8 cellular contexts compared by ENCODE assay signal in the genomic region with DNA sequence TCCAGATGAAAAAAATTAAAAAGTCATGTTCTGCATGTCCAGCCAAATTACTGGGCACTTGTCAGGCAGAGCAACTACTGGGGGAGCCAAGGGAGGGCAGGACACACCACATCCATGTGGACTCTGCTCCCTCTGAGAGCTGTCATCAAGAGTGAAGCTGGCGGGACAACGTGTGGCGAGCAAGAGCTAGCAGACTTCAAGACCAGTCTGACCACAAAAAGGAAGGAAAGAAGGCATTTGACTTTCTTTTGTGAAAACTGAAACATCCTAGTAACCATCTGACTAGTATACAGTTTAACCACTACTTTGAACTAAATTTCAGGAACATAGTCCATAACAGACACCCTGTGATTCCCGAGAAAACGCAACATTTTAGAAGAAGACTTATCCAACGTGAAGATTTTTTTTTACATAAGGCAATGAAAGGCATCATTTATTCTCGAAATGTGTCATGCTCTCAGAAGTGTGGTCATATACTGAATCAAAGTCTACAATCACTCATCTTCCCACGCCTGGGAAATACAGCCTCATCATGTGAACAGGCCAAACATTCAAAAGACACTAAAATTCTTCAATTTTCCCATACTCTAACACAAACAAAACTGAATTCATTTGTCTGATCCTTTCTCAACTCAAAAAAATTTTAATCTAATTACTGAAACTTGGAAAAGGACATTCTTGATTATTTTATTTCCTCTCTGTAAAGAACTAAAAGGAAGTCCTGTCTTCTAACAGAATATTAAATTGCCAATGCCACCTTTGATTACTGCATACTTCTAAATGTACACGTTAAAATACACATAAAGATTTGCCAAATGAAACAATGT. TPM values are rescaled to one million over a fixed set of nuclear protein-coding genes. Genes with fewer than 3 reads are reported as not detected.
DNase-seq lines count a peak whose midpoint lies in the region; ATAC-seq and TF ChIP-seq lines count a peak whose summit lies in the region.

No MANE protein-coding gene starts in this region.

- DNase-seq in Right ventricle myocardium inferior (ENCODE audit: missing footprints) (peak; percentile 84), cardiac septum (ENCODE audit: low spot score) (no peak), SKM-1 treated with dmso at 0.1 percent for 144 hours (lab: John Stamatoyannopoulos, UW; ENCODE audit: unreplicated experiment) (peak; percentile 27), cortex of kidney (lab: John Stamatoyannopoulos, UW) (no peak)

- no peaks in the 10 kb centered on the region for H3K27me3 ChIP-seq in gastroesophageal sphincter

- no peaks in the 10 kb centered on the region for H3K36me3 ChIP-seq in gastroesophageal sphincter

- intact Hi-C loops in Right ventricle myocardium inferior (cut with DNase I), result no loop called here
- intact Hi-C loops in cardiac septum (cut with DNase I), result loop anchor here (2.0 to 5.0 kb wide), 2 partner anchors 26 to 95 kb away; no protein-coding TSS in a partner anchor

- peak overlapping the region; percentile 3 to 62 (median 46) for H3K27ac ChIP-seq in gastroesophageal sphincter

- ATAC-seq in Right ventricle myocardium inferior (peak; percentile 90), HG03039 (IDR thresholded peaks at IDR 0.05; ENCODE audit: unreplicated experiment) (peak; percentile 74), gastroesophageal sphincter (peak; percentile 35), esophagus mucosa (no peak)

- H3K9me3 Mint-ChIP-seq in stimulated activated naive CD8-positive, alpha-beta T cell treated with anti-CD3 and anti-CD28 coated beads, Interleukin-15, Interleukin-2, amounts not matched to agents 100 ng/mL and 50 ng/mL, for 24 hours, result no peaks in the 10 kb centered on the region

- H3K4me3 Mint-ChIP-seq in stimulated activated naive CD8-positive, alpha-beta T cell treated with anti-CD3 and anti-CD28 coated beads, Interleukin-15, Interleukin-2, amounts not matched to agents 100 ng/mL and 50 ng/mL, for 24 hours, result peak overlapping the region; percentile 30

- TF ChIP-seq EP300 in gastroesophageal sphincter (IDR thresholded peaks at IDR 0.05), result no peak

- WGBS in gastroesophageal sphincter (ENCODE audit: low coverage in 1 of 2), 2 donors, result 30 to 70% methylated on average over 8 to 9 of the region's 9 CpGs

- H3K4me1 ChIP-seq in gastroesophageal sphincter, result peaks cover 0 to 93% (median 27%) of the 10 kb centered on the region in 3 donors

- no peak for TF ChIP-seq POLR2A in gastroesophageal sphincter (IDR thresholded peaks at IDR 0.05)

- H3K36me3 Mint-ChIP-seq in stimulated activated naive CD8-positive, alpha-beta T cell treated with anti-CD3 and anti-CD28 coated beads, Interleukin-15, Interleukin-2, amounts not matched to agents 100 ng/mL and 50 ng/mL, for 24 hours (ENCODE audit: low read depth), result no peaks in the 10 kb centered on the region

- no peak overlapping the region for H3K4me3 ChIP-seq in gastroesophageal sphincter

- peak overlapping the region; percentile 85 for H3K27ac Mint-ChIP-seq in stimulated activated naive CD8-positive, alpha-beta T cell treated with anti-CD3 and anti-CD28 coated beads, Interleukin-15, Interleukin-2, amounts not matched to agents 100 ng/mL and 50 ng/mL, for 24 hours

- peaks cover 58% of the 10 kb centered on the region for H3K4me1 Mint-ChIP-seq in stimulated activated naive CD8-positive, alpha-beta T cell treated with anti-CD3 and anti-CD28 coated beads, Interleukin-15, Interleukin-2, amounts not matched to agents 100 ng/mL and 50 ng/mL, for 24 hours (ENCODE audit: low read depth)

- no peak for TF ChIP-seq CTCF in gastroesophageal sphincter (IDR thresholded peaks at IDR 0.05)

- H3K9me3 ChIP-seq in gastroesophageal sphincter, result no peaks in the 10 kb centered on the region

- H3K27me3 Mint-ChIP-seq in stimulated activated naive CD8-positive, alpha-beta T cell treated with anti-CD3 and anti-CD28 coated beads, Interleukin-15, Interleukin-2, amounts not matched to agents 100 ng/mL and 50 ng/mL, for 24 hours, result peaks cover 12% of the 10 kb centered on the region

RNA-seq across cellular contexts. Expression of gene CYTH3, which starts 15.5 kb away (rescaled TPM):
- total RNA-seq in Right ventricle myocardium inferior (30.3 TPM), cardiac septum (24.9 TPM), gastroesophageal sphincter (10 to 100 TPM; 25.8 to 61.9 (median 39.4) TPM), esophagus mucosa (7.9 TPM)

Comparison
In these comparisons a context has a peak if more than half of its experiments do, and no peak if none do; other contexts are left out.
1. DNase-seq: peak in Right ventricle myocardium inferior (single experiment) and SKM-1 treated with dmso at 0.1 percent for 144 hours (single experiment); none in cardiac septum (single experiment) and cortex of kidney (single experiment).